Comparison of ENCODE assay signal across 28 cellular contexts in the genomic region with DNA sequence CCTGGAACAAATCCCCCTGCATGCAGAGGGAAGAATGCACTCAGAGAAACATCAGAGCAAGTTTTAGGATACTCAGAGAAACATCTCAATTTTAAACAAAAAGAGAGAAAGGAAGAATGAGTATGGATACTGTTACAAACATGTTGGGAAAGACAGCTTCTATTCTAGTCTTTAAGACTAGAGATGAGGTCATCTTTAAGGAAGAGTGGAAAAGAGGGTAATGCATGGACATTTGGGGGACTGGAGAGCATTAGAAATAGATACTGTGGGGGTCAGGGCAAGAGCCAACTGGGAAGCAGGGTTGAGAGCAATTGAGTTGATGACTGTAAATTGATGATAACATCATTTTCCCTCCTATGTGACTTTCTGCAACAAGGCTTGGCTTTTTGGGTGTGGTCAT.
"Had no signal": no experiment of that assay in that cellular context is flagged by ENCODE, and none has a peak within 500 bp of the region (broad histone marks: within the 10 kb centered on the region; RNA-seq: fewer than 3 reads in every experiment).

No MANE protein-coding gene starts in this region.

- DNase-seq: colonic mucosa; cortex of kidney; dermis blood vessel endothelial cell; dorsolateral prefrontal cortex; effector CD4-positive, alpha-beta T cell; effector CD8-positive, alpha-beta T cell; effector memory CD4-positive, alpha-beta T cell; effector memory CD8-positive, alpha-beta T cell; endodermal cell; erythroblast; esophagus squamous epithelium; foreskin fibroblast; foreskin keratinocyte; foreskin melanocyte; gastrocnemius medialis; glutamatergic neuron; head of caudate nucleus; heart left ventricle; heart right ventricle had no signal

- H3K9me3 ChIP-seq: colonic mucosa, esophagus muscularis mucosa, esophagus squamous epithelium, gastrocnemius medialis, gastroesophageal sphincter had no signal

- H3K4me3 ChIP-seq: colonic mucosa, coronary artery, dorsolateral prefrontal cortex, esophagus muscularis mucosa, esophagus squamous epithelium, gastrocnemius medialis, gastroesophageal sphincter, heart left ventricle, heart right ventricle had no signal

- ATAC-seq: effector memory CD8-positive, alpha-beta T cell; esophagus mucosa; foreskin keratinocyte; gastrocnemius medialis; gastroesophageal sphincter; heart left ventricle; heart right ventricle had no signal

- H3K36me3 ChIP-seq: colonic mucosa, esophagus muscularis mucosa, esophagus squamous epithelium, gastrocnemius medialis, gastroesophageal sphincter, heart left ventricle, heart right ventricle had no signal

- H3K4me1 ChIP-seq: colonic mucosa, esophagus muscularis mucosa, esophagus squamous epithelium, foreskin keratinocyte, gastrocnemius medialis, gastroesophageal sphincter, heart left ventricle, heart right ventricle had no signal

- H3K27ac ChIP-seq: colonic mucosa, coronary artery, dorsolateral prefrontal cortex, epithelial cell of prostate, esophagus muscularis mucosa, esophagus squamous epithelium, foreskin keratinocyte, gastrocnemius medialis, gastroesophageal sphincter, heart left ventricle, heart right ventricle had no signal

- FAIRE-seq: colon, endometrium, endothelial cell of umbilical vein, frontal cortex had no signal

- H3K27me3 ChIP-seq: colonic mucosa, esophagus muscularis mucosa, esophagus squamous epithelium, foreskin keratinocyte, gastrocnemius medialis, gastroesophageal sphincter, heart left ventricle had no signal
